29 cellular contexts compared by ENCODE assay signal in genomic region chr16:88739139-88739974, GRCh38. TPM values are rescaled to one million over a fixed set of nuclear protein-coding genes. Genes with fewer than 3 reads are reported as not detected.
DNase-seq lines count a peak whose midpoint lies in the region; ATAC-seq and TF ChIP-seq lines count a peak whose summit lies in the region.
"Had no signal": no experiment of that assay in that cellular context is flagged by ENCODE, and none has a peak within 500 bp of the region (broad histone marks: within the 10 kb centered on the region; RNA-seq: fewer than 3 reads in every experiment).

No MANE protein-coding gene starts in this region.

- H3K36me3 Mint-ChIP-seq in MCF 10A (ENCODE audit: insufficient read depth, unreplicated experiment) (peaks cover 23% of the 10 kb centered on the region), endothelial cell (ENCODE audit: low read depth, unreplicated experiment) (no peaks in the 10 kb centered on the region)
- H3K36me3 Mint-ChIP-seq: activated naive CD8-positive, alpha-beta T cell; CD4-positive, CD25-positive, alpha-beta regulatory T cell; natural killer cell treated with Interleukin-12 subunit alpha and Interleukin-12 subunit beta and Interleukin-15 and Interleukin-18, amount 100 ng/mL, for 72 hours; WTC11 had no signal

- H3K27ac Mint-ChIP-seq in MCF 10A (ENCODE audit: low read depth, unreplicated experiment) = peak overlapping the region; percentile 59
- H3K27ac Mint-ChIP-seq in endothelial cell (ENCODE audit: unreplicated experiment) = no peak overlapping the region
- H3K27ac Mint-ChIP-seq: activated CD4-positive, alpha-beta T cell treated with anti-CD3 and anti-CD28 coated beads, Interleukin-2, amount 10 ng/mL, durations not matched to agents 7 days and 5 days; activated naive CD8-positive, alpha-beta T cell; natural killer cell treated with Interleukin-12 subunit alpha and Interleukin-12 subunit beta and Interleukin-15 and Interleukin-18, amount 100 ng/mL, for 72 hours; stimulated activated naive CD8-positive, alpha-beta T cell treated with anti-CD3 and anti-CD28 coated beads, Interleukin-15, Interleukin-2, amounts not matched to agents 100 ng/mL and 50 ng/mL, for 24 hours; WTC11 had no signal

- DNase-seq in MCF 10A (ENCODE audit: unreplicated experiment) = no peak
- no peak for DNase-seq in mammary epithelial cell
- no peak for DNase-seq in activated CD4-positive, alpha-beta T cell treated with anti-CD3 and anti-CD28 coated beads for 4 hours
- DNase-seq in endothelial cell (ENCODE audit: low spot score) = no peak
- DNase-seq: 8988T; activated CD4-positive, alpha-beta T cell treated with anti-CD3 and anti-CD28 coated beads, Interleukin-2, amount 10 ng/mL, durations not matched to agents 7 days and 5 days; activated effector memory CD4-positive, alpha-beta T cell treated with Interleukin-2 at 50 U/mL for 16 hours; CD4-positive, CD25-positive, alpha-beta regulatory T cell; GM23248; hippocampal formation; lower lobe of right lung; NCI-H1092; NCI-H1694; NCI-H446; NCI-H774; retina; stimulated activated CD4-positive, alpha-beta T cell treated with anti-CD3 and anti-CD28 coated beads, Interleukin-1b, Interleukin-23, amount 100 ng/mL, for 48 hours had no signal

- H4K20me1 ChIP-seq in mammary epithelial cell (ENCODE audit: insufficient read depth, low read length) = peaks cover 7% of the 10 kb centered on the region

- H3K4me1 Mint-ChIP-seq in MCF 10A (ENCODE audit: insufficient read depth, unreplicated experiment) = no peaks in the 10 kb centered on the region
- H3K4me1 Mint-ChIP-seq in endothelial cell (ENCODE audit: unreplicated experiment) = no peaks in the 10 kb centered on the region

- peaks cover 8% of the 10 kb centered on the region for H3K36me3 ChIP-seq in mammary epithelial cell (ENCODE audit: insufficient read depth, low read length)
- peaks cover 10 to 21% of the 10 kb centered on the region in 2 donors for H3K36me3 ChIP-seq in stomach smooth muscle (ENCODE audit: control insufficient read depth in 2 of 2, insufficient read depth in 2 of 2, low read length in 2 of 2)

- H2AFZ ChIP-seq in mammary epithelial cell (ENCODE audit: low read depth, low read length) = no peak overlapping the region
- H2AFZ ChIP-seq: GM23248 had no signal

- no peak overlapping the region for H3K4me3 Mint-ChIP-seq in MCF 10A (ENCODE audit: unreplicated experiment)
- no peak overlapping the region for H3K4me3 Mint-ChIP-seq in endothelial cell (ENCODE audit: unreplicated experiment)
- H3K4me3 Mint-ChIP-seq: activated CD4-positive, alpha-beta T cell treated with anti-CD3 and anti-CD28 coated beads, Interleukin-2, amount 10 ng/mL, durations not matched to agents 7 days and 5 days; activated naive CD8-positive, alpha-beta T cell; CD4-positive, CD25-positive, alpha-beta regulatory T cell; natural killer cell treated with Interleukin-12 subunit alpha and Interleukin-12 subunit beta and Interleukin-15 and Interleukin-18, amount 100 ng/mL, for 72 hours; stimulated activated naive CD8-positive, alpha-beta T cell treated with anti-CD3 and anti-CD28 coated beads, Interleukin-15, Interleukin-2, amounts not matched to agents 100 ng/mL and 50 ng/mL, for 24 hours; WTC11 had no signal

- H3K27ac ChIP-seq in mammary epithelial cell (ENCODE audit: insufficient read depth, low read depth, low read length) (no peak overlapping the region), stomach smooth muscle (ENCODE audit: low read length) (peak overlapping the region; percentile 37)
- H3K27ac ChIP-seq: GM23248, lower lobe of right lung, thoracic aorta had no signal

- peak; percentile 19 for ATAC-seq in esophagus mucosa
- ATAC-seq: lower lobe of right lung; natural killer cell treated with Interleukin-12 subunit alpha and Interleukin-12 subunit beta and Interleukin-15 and Interleukin-18, amount 100 ng/mL, for 72 hours; WTC11 had no signal

- H3K4me3 ChIP-seq in mammary epithelial cell (replicated peaks in 1 of 3; ENCODE audit: insufficient read depth in 1 of 3, low read depth in 2 of 3, low read length in 3 of 3) (no peak overlapping the region), stomach smooth muscle (ENCODE audit: low read length in 2 of 2) (no peak overlapping the region)
- H3K4me3 ChIP-seq: GM23248, lower lobe of right lung, smooth muscle cell, thoracic aorta had no signal

- CTCF ChIA-PET in MCF 10A (lab: Yijun Ruan, JAX) = interaction anchor here (0.5 to 1.7 kb wide), 2 partner anchors 10 to 44 kb away, joined by 3 to 6 read pairs; no protein-coding TSS in a partner anchor
- CTCF ChIA-PET in mammary epithelial cell (lab: Charles Lee; ENCODE audit: low non-redundant PET) = no interaction called here

- TF ChIP-seq CTCF in MCF 10A (IDR thresholded peaks at IDR 0.05; ENCODE audit: unreplicated experiment) (no peak), mammary epithelial cell (conservative IDR thresholded peaks at IDR 0.05 in 1 of 2, IDR thresholded peaks at IDR 0.05 in 1 of 2; ENCODE audit: extremely low read depth in 1 of 2, insufficient read depth in 1 of 2, low read depth in 1 of 2, low read length in 2 of 2) (no peak), endothelial cell (IDR thresholded peaks at IDR 0.05; ENCODE audit: unreplicated experiment) (no peak)

- no peaks in the 10 kb centered on the region for H3K27me3 Mint-ChIP-seq in MCF 10A (ENCODE audit: insufficient read depth, unreplicated experiment)
- H3K27me3 Mint-ChIP-seq in endothelial cell (ENCODE audit: unreplicated experiment) = peaks cover 8% of the 10 kb centered on the region
- H3K27me3 Mint-ChIP-seq: activated CD4-positive, alpha-beta T cell treated with anti-CD3 and anti-CD28 coated beads, Interleukin-2, amount 10 ng/mL, durations not matched to agents 7 days and 5 days; activated naive CD8-positive, alpha-beta T cell; CD4-positive, CD25-positive, alpha-beta regulatory T cell; natural killer cell treated with Interleukin-12 subunit alpha and Interleukin-12 subunit beta and Interleukin-15 and Interleukin-18, amount 100 ng/mL, for 72 hours; stimulated activated naive CD8-positive, alpha-beta T cell treated with anti-CD3 and anti-CD28 coated beads, Interleukin-15, Interleukin-2, amounts not matched to agents 100 ng/mL and 50 ng/mL, for 24 hours had no signal

- intact Hi-C loops in MCF 10A (cut with micrococcal nuclease) (no loop called here), mammary epithelial cell (cut with micrococcal nuclease) (no loop called here)

- in situ Hi-C loops in mammary epithelial cell (cut with MboI; ENCODE audit: low sequenced_read_pairs in 2 of 2) = loop anchor here in 1 of 2 donors (10.0 kb wide), 1 partner anchor 425 kb away; no protein-coding TSS in a partner anchor

- dilution Hi-C loops in mammary epithelial cell (cut with HindIII; ENCODE audit: low sequenced_read_pairs) = no loop called here

- POLR2A ChIA-PET in MCF 10A (lab: Yijun Ruan, JAX) = interaction anchor here (0.7 kb wide), 1 partner anchor 49 kb away, joined by 3 read pairs; no protein-coding TSS in a partner anchor

- 90% methylated on average over 7 of the region's 21 CpGs for WGBS in mammary epithelial cell (ENCODE audit: low coverage, missing lambda C conversion rate)

- peaks cover 40% of the 10 kb centered on the region for H3K79me2 ChIP-seq in mammary epithelial cell (ENCODE audit: insufficient read depth, low read length)

- no peak overlapping the region for H3K4me2 ChIP-seq in mammary epithelial cell (ENCODE audit: insufficient read depth, low read depth, low read length)
- H3K4me2 ChIP-seq: smooth muscle cell had no signal

- H3K27me3 ChIP-seq in mammary epithelial cell (ENCODE audit: insufficient read depth, low read length) = no peaks in the 10 kb centered on the region
- no peaks in the 10 kb centered on the region for H3K27me3 ChIP-seq in stomach smooth muscle (ENCODE audit: control insufficient read depth in 1 of 2, insufficient read depth in 2 of 2, low read length in 2 of 2)

- BruUV-seq in MCF 10A (replicated peaks; lab: Mats Ljungman, UMichigan) (no TSS peak), mammary epithelial cell (replicated peaks; lab: Mats Ljungman, UMichigan) (no TSS peak)

- H3K9me3 Mint-ChIP-seq in MCF 10A (ENCODE audit: unreplicated experiment) = no peaks in the 10 kb centered on the region
- H3K9me3 Mint-ChIP-seq in endothelial cell (ENCODE audit: unreplicated experiment) = no peaks in the 10 kb centered on the region
- H3K9me3 Mint-ChIP-seq: activated CD4-positive, alpha-beta T cell treated with anti-CD3 and anti-CD28 coated beads, Interleukin-2, amount 10 ng/mL, durations not matched to agents 7 days and 5 days; CD4-positive, CD25-positive, alpha-beta regulatory T cell; natural killer cell treated with Interleukin-12 subunit alpha and Interleukin-12 subunit beta and Interleukin-15 and Interleukin-18, amount 100 ng/mL, for 72 hours; stimulated activated naive CD8-positive, alpha-beta T cell treated with anti-CD3 and anti-CD28 coated beads, Interleukin-15, Interleukin-2, amounts not matched to agents 100 ng/mL and 50 ng/mL, for 24 hours; WTC11 had no signal

- H3K4me1 ChIP-seq in mammary epithelial cell (ENCODE audit: insufficient read depth, low read length) = peaks cover 7% of the 10 kb centered on the region
- H3K4me1 ChIP-seq in stomach smooth muscle (ENCODE audit: control insufficient read depth, insufficient read depth, low read length) = peaks cover 23% of the 10 kb centered on the region

- no peaks in the 10 kb centered on the region for H3K9me3 ChIP-seq in mammary epithelial cell (replicated peaks; ENCODE audit: insufficient read depth, low read length)
- H3K9me3 ChIP-seq in stomach smooth muscle (ENCODE audit: control insufficient read depth in 2 of 2, low read length in 2 of 2) = no peaks in the 10 kb centered on the region
- H3K9me3 ChIP-seq: lower lobe of right lung, thoracic aorta had no signal

- H3K9ac ChIP-seq in mammary epithelial cell (ENCODE audit: insufficient read depth, low read length) (no peak overlapping the region), stomach smooth muscle (ENCODE audit: low read length in 2 of 2) (no peak overlapping the region)
- H3K9ac ChIP-seq: GM23248 had no signal

RNA-seq across cellular contexts. Expression of gene CTU2, which starts 33.1 kb away (rescaled TPM):
- 26.9 and 40.8 TPM in 2 replicates for total RNA-seq in MCF 10A (2022)
- 10 to 100 TPM; 13.2 to 26.5 TPM for total RNA-seq in mammary epithelial cell
- 12.8 TPM for polyA plus RNA-seq in mammary epithelial cell
- polyA minus RNA-seq in mammary epithelial cell = 12.3 TPM
- total RNA-seq in esophagus mucosa = 14.3 TPM
- 20.8 TPM for total RNA-seq in endothelial cell (ENCODE audit: unreplicated experiment)

RNA-seq across cellular contexts. Expression of gene RNF166, which starts 33.1 kb away (rescaled TPM):
- total RNA-seq in MCF 10A (2022) (17.5 and 18.5 TPM in 2 replicates), mammary epithelial cell (10 to 100 TPM in 1 of 2 donors, 1 to 10 TPM in 1; 9.8 to 11.2 TPM), esophagus mucosa (4.7 TPM), endothelial cell (ENCODE audit: unreplicated experiment) (74.2 TPM)
- 5.1 TPM for polyA plus RNA-seq in mammary epithelial cell
- polyA minus RNA-seq in mammary epithelial cell = 1.7 TPM

RNA-seq across cellular contexts. Expression of gene PIEZO1, which starts 45.7 kb away (rescaled TPM):
- total RNA-seq in MCF 10A (2022) (193 and 195 TPM in 2 replicates), mammary epithelial cell (100 to 1,000 TPM; 165 to 215 TPM), esophagus mucosa (64.7 TPM), endothelial cell (ENCODE audit: unreplicated experiment) (428 TPM)
- 144 TPM for polyA plus RNA-seq in mammary epithelial cell
- polyA minus RNA-seq in mammary epithelial cell = 339 TPM

RNA-seq across cellular contexts. Expression of gene SNAI3, which starts 53.0 kb away (rescaled TPM):
- total RNA-seq in MCF 10A (2022) (not detected in 2 replicates), mammary epithelial cell (not detected), esophagus mucosa (0.28 TPM), endothelial cell (ENCODE audit: unreplicated experiment) (2.6 TPM)
- polyA plus RNA-seq in mammary epithelial cell = 0.07 TPM
- polyA minus RNA-seq in mammary epithelial cell = not detected
- total RNA-seq: Daoy, GM23248, osteoblast, RPMI7951, SK-MEL-5 had no signal
